Comparison of ENCODE assay signal across 8 cellular contexts in the genomic region with DNA sequence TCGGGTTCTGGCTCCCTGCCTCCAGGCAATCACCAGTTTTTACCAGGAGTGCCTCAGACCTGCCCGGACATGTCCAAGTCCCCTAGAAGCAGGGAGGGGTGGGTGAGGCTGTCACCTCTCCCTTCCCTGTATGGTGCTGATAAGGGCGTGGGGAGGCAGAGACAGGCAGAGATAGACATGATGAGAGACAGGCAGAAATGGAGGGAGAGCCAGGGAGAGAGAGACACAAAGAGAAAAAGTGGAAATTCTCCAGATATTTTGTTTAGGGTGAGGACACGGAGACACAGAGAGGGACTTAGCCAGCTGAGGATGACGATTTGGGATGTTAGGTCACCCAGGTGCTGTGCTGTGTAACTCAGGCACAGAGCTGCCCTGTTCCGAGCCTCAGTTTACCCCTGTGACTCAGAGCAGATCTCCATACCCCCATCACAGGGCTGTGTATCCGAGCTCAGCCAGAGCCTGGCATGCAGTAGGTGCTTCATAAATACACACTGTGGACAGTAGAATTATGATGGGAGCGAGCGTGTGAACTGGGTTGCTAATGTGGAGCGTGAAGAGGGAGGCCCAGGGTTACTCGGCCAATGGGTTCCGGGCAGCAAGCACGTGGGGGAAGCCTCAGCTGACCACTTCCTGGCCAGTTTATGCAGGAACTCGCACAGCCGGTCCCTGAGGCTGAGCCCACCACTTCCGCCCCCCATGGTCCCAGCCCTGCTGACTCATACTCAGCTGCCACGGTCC. TPM values are rescaled to one million over a fixed set of nuclear protein-coding genes. Genes with fewer than 3 reads are reported as not detected.
A peak's percentile ranks its signal among the peaks of the same experiment; 100 is the strongest.
DNase-seq lines count a peak whose midpoint lies in the region; ATAC-seq lines count a peak whose summit lies in the region.

No MANE protein-coding gene starts in this region.

- DNase-seq in SIG-M5 treated with dmso at 0.1 percent for 504 hours (lab: John Stamatoyannopoulos, UW; ENCODE audit: unreplicated experiment) (peak; percentile 75), SIG-M5 (lab: John Stamatoyannopoulos, UW) (no peak), NCI-H1436 (lab: John Stamatoyannopoulos, UW) (peak; percentile 72), mesenchymal stem cell (peak; percentile 99)
- DNase-seq in activated CD4-positive, alpha-beta T cell treated with anti-CD3 and anti-CD28 coated beads for 36 hours = peak; percentile 73
- DNase-seq in stimulated activated CD8-positive, alpha-beta memory T cell treated with anti-CD3 and anti-CD28 coated beads, Interleukin-4, amount 100 ng/mL, for 1 hour (ENCODE audit: low read depth in 2 of 2, low spot score in 1 of 2) = peak; percentile 31 to 40

- H3K4me1 Mint-ChIP-seq in activated CD4-positive, alpha-beta T cell treated with anti-CD3 and anti-CD28 coated beads for 36 hours = peaks cover 8% of the 10 kb centered on the region

- no peaks in the 10 kb centered on the region for H3K36me3 Mint-ChIP-seq in activated CD4-positive, alpha-beta T cell treated with anti-CD3 and anti-CD28 coated beads for 36 hours (ENCODE audit: low read depth)

- no peaks in the 10 kb centered on the region for H3K4me1 ChIP-seq in endocrine pancreas (ENCODE audit: control insufficient read depth, insufficient read depth, low read length)
- peaks cover 26% of the 10 kb centered on the region for H3K4me1 ChIP-seq in mesenchymal stem cell (ENCODE audit: control insufficient read depth, insufficient read depth, low read depth, low read length)

- H2BK5ac ChIP-seq in mesenchymal stem cell (ENCODE audit: low read depth, low read length, poor library complexity, severe bottlenecking) = peak overlapping the region; percentile 98

- peak; percentile 80 for ATAC-seq in HG02678 (IDR thresholded peaks at IDR 0.05; ENCODE audit: unreplicated experiment)
- ATAC-seq in activated CD4-positive, alpha-beta T cell treated with anti-CD3 and anti-CD28 coated beads for 36 hours = peak; percentile 84

- peak overlapping the region in 1 of 2 experiments; percentile 96 for H3K14ac ChIP-seq in mesenchymal stem cell (ENCODE audit: low read length in 2 of 2)

- H3K9ac ChIP-seq in endocrine pancreas (ENCODE audit: control insufficient read depth, insufficient read depth, low read length) (peak overlapping the region; percentile 16), mesenchymal stem cell (ENCODE audit: low read length) (peak overlapping the region; percentile 87)

- POLR2A ChIA-PET in activated CD4-positive, alpha-beta T cell treated with anti-CD3 and anti-CD28 coated beads for 36 hours (lab: Charles Lee) = interaction anchor here (0.6 kb wide), 1 partner anchor 198 kb away, joined by 3 read pairs; the partner anchor contains the start of gene UBA52

- peak overlapping the region; percentile 89 to 99 for H3K4ac ChIP-seq in mesenchymal stem cell (ENCODE audit: low read depth in 1 of 2, low read length in 2 of 2)

- peak overlapping the region; percentile 82 for H2BK120ac ChIP-seq in mesenchymal stem cell (ENCODE audit: low read depth, low read length)

- CTCF ChIA-PET in activated CD4-positive, alpha-beta T cell treated with anti-CD3 and anti-CD28 coated beads for 36 hours (lab: Charles Lee) = no interaction called here

- H3K27ac ChIP-seq in mesenchymal stem cell (ENCODE audit: low read length, poor library complexity, severe bottlenecking) = peak overlapping the region; percentile 99

- WGBS in mesenchymal stem cell = 22% methylated on average over 10 of the region's 17 CpGs

- H2BK15ac ChIP-seq in mesenchymal stem cell (ENCODE audit: low read depth, poor library complexity, severe bottlenecking) = peak overlapping the region; percentile 83

- H3K27me3 Mint-ChIP-seq in activated CD4-positive, alpha-beta T cell treated with anti-CD3 and anti-CD28 coated beads for 36 hours = peaks cover 6% of the 10 kb centered on the region

- peak overlapping the region; percentile 96 to 98 for H3K18ac ChIP-seq in mesenchymal stem cell (ENCODE audit: low read depth in 1 of 2, low read length in 2 of 2)

- H2AFZ ChIP-seq in mesenchymal stem cell (ENCODE audit: low read depth, low read length) = no peak overlapping the region

- peak overlapping the region; percentile 48 for H3K27ac Mint-ChIP-seq in activated CD4-positive, alpha-beta T cell treated with anti-CD3 and anti-CD28 coated beads for 36 hours

- H3K36me3 ChIP-seq in endocrine pancreas (ENCODE audit: control insufficient read depth, insufficient read depth, low read length) (no peaks in the 10 kb centered on the region), mesenchymal stem cell (ENCODE audit: control insufficient read depth in 1 of 2, insufficient read depth in 2 of 2, low read depth in 1 of 2, low read length in 2 of 2) (peaks cover 0 to 4% of the 10 kb centered on the region in 2 experiments)

- peaks cover 2% of the 10 kb centered on the region for H3K79me1 ChIP-seq in mesenchymal stem cell (replicated peaks; ENCODE audit: low read length, poor library complexity, severe bottlenecking)

- H3K9me3 ChIP-seq in endocrine pancreas (ENCODE audit: control insufficient read depth, low read length) (no peaks in the 10 kb centered on the region), mesenchymal stem cell (ENCODE audit: control insufficient read depth, low read length) (no peaks in the 10 kb centered on the region)

- H3K23ac ChIP-seq in mesenchymal stem cell (ENCODE audit: low read length in 2 of 2) = peak overlapping the region in 1 of 2 experiments; percentile 94

- no peak overlapping the region for H3K4me2 ChIP-seq in mesenchymal stem cell (ENCODE audit: low read length, poor library complexity, severe bottlenecking)

- H2BK12ac ChIP-seq in mesenchymal stem cell (ENCODE audit: low read length in 2 of 2) = peak overlapping the region; percentile 98 to 99

- no peak overlapping the region for H3K4me3 Mint-ChIP-seq in activated CD4-positive, alpha-beta T cell treated with anti-CD3 and anti-CD28 coated beads for 36 hours

- no peaks in the 10 kb centered on the region for H3K27me3 ChIP-seq in endocrine pancreas (ENCODE audit: control insufficient read depth, insufficient read depth, low read length)
- no peaks in the 10 kb centered on the region for H3K27me3 ChIP-seq in mesenchymal stem cell (ENCODE audit: control insufficient read depth in 1 of 2, insufficient read depth in 1 of 2, low read length in 2 of 2)

- H2AK5ac ChIP-seq in mesenchymal stem cell (ENCODE audit: low read length, severe bottlenecking) = peak overlapping the region; percentile 84

- H3K4me3 ChIP-seq in endocrine pancreas (ENCODE audit: control insufficient read depth, insufficient read depth, low read length) (no peak overlapping the region), mesenchymal stem cell (ENCODE audit: insufficient read depth in 1 of 2, low read depth in 1 of 2, low read length in 2 of 2) (peak overlapping the region in 1 of 2 experiments; percentile 26)

- H3K9me3 Mint-ChIP-seq in activated CD4-positive, alpha-beta T cell treated with anti-CD3 and anti-CD28 coated beads for 36 hours (ENCODE audit: low read depth) = no peaks in the 10 kb centered on the region

- intact Hi-C loops in activated CD4-positive, alpha-beta T cell treated with anti-CD3 and anti-CD28 coated beads for 36 hours (cut with DNase I, micrococcal nuclease) = no loop called here

- peak overlapping the region; percentile 99 for H4K91ac ChIP-seq in mesenchymal stem cell (ENCODE audit: low read length)

- peak overlapping the region; percentile 96 for H4K8ac ChIP-seq in mesenchymal stem cell (ENCODE audit: low read length)

RNA-seq across cellular contexts. Expression of gene GDF15, which starts 11.9 kb away (rescaled TPM):
- not detected for total RNA-seq in activated CD4-positive, alpha-beta T cell treated with anti-CD3 and anti-CD28 coated beads for 36 hours
- 355 TPM for polyA plus RNA-seq in mesenchymal stem cell (2013, experiment 1 of 2)
- 348 TPM for polyA plus RNA-seq in mesenchymal stem cell (2013, experiment 2 of 2)

RNA-seq across cellular contexts. Expression of gene LRRC25, which starts 23.4 kb away (rescaled TPM):
- not detected for total RNA-seq in activated CD4-positive, alpha-beta T cell treated with anti-CD3 and anti-CD28 coated beads for 36 hours
- polyA plus RNA-seq in mesenchymal stem cell (2013, experiment 1 of 2) = 1.0 TPM
- 1.1 TPM for polyA plus RNA-seq in mesenchymal stem cell (2013, experiment 2 of 2)

RNA-seq across cellular contexts. Expression of gene PGPEP1, which starts 33.7 kb away (rescaled TPM):
- 10 to 100 TPM; 20.0 to 20.9 TPM for total RNA-seq in activated CD4-positive, alpha-beta T cell treated with anti-CD3 and anti-CD28 coated beads for 36 hours
- 69.3 TPM for polyA plus RNA-seq in mesenchymal stem cell (2013, experiment 1 of 2)
- 64.4 TPM for polyA plus RNA-seq in mesenchymal stem cell (2013, experiment 2 of 2)

RNA-seq across cellular contexts. Expression of gene SSBP4, which starts 45.1 kb away (rescaled TPM):
- total RNA-seq in activated CD4-positive, alpha-beta T cell treated with anti-CD3 and anti-CD28 coated beads for 36 hours = 10 to 100 TPM; 71.7 to 79.3 TPM
- 88.5 TPM for polyA plus RNA-seq in mesenchymal stem cell (2013, experiment 1 of 2)
- polyA plus RNA-seq in mesenchymal stem cell (2013, experiment 2 of 2) = 97.4 TPM

RNA-seq across cellular contexts. Expression of gene LSM4, which starts 51.2 kb away (rescaled TPM):
- total RNA-seq in activated CD4-positive, alpha-beta T cell treated with anti-CD3 and anti-CD28 coated beads for 36 hours = 100 to 1,000 TPM; 269 to 370 TPM
- 97.6 TPM for polyA plus RNA-seq in mesenchymal stem cell (2013, experiment 1 of 2)
- 98.6 TPM for polyA plus RNA-seq in mesenchymal stem cell (2013, experiment 2 of 2)
